ENCODE assay signal across 8 cellular contexts in genomic region chr10:22002531-22003110, GRCh38. TPM values are rescaled to one million over a fixed set of nuclear protein-coding genes. Genes with fewer than 3 reads are reported as not detected.
A peak's percentile ranks its signal among the peaks of the same experiment; 100 is the strongest.
DNase-seq lines count a peak whose midpoint lies in the region; TF ChIP-seq lines count a peak whose summit lies in the region.

No MANE protein-coding gene starts in this region.

- no peak for DNase-seq in activated CD4-positive, alpha-beta T cell treated with anti-CD3 and anti-CD28 coated beads, Interleukin-2, amount 10 ng/mL, durations not matched to agents 7 days and 5 days
- no peak for DNase-seq in activated CD4-positive, alpha-beta T cell treated with anti-CD3 and anti-CD28 coated beads for 48 hours
- no peak for DNase-seq in HAP-1 (ENCODE audit: low spot score in 2 of 2)
- DNase-seq in MM.1S: peak; percentile 69
- peak; percentile 65 for DNase-seq in astrocyte of the spinal cord (ENCODE audit: low read depth, low spot score)
- peak; percentile 72 to 75 (median 74) for DNase-seq in immature natural killer cell
- DNase-seq in stimulated activated CD8-positive, alpha-beta memory T cell treated with anti-CD3 and anti-CD28 coated beads, Interleukin-7, amount 100 ng/mL, for 4 hours (ENCODE audit: low read depth in 2 of 2): peak; percentile 2 to 6
- DNase-seq in DMS114 treated with DMSO at 0.1 percent for 48 hours (lab: John Stamatoyannopoulos, UW; ENCODE audit: unreplicated experiment): no peak

- CTCF ChIA-PET in activated CD4-positive, alpha-beta T cell treated with anti-CD3 and anti-CD28 coated beads, Interleukin-2, amount 10 ng/mL, durations not matched to agents 7 days and 5 days (lab: Charles Lee): interaction anchor here (0.8 to 1.8 kb wide), 6 partner anchors 9 to 507 kb away, joined by 3 to 8 read pairs (median 4); no protein-coding TSS in a partner anchor

- no peaks in the 10 kb centered on the region for H3K9me2 ChIP-seq in MM.1S (replicated peaks; ENCODE audit: insufficient read depth, low read length)

- H3K36me3 ChIP-seq in HAP-1 (replicated peaks) (no peaks in the 10 kb centered on the region), MM.1S (replicated peaks; ENCODE audit: insufficient read depth, low read length) (no peaks in the 10 kb centered on the region)

- peaks cover 55% of the 10 kb centered on the region for H3K79me2 ChIP-seq in MM.1S (ENCODE audit: low read length)

- H3K9ac ChIP-seq in MM.1S (ENCODE audit: low read length): peak overlapping the region; percentile 96

- H2AFZ ChIP-seq in MM.1S (ENCODE audit: low read length): no peak overlapping the region

- POLR2A ChIA-PET in activated CD4-positive, alpha-beta T cell treated with anti-CD3 and anti-CD28 coated beads, Interleukin-2, amount 10 ng/mL, durations not matched to agents 7 days and 5 days (lab: Charles Lee): interaction anchor here (0.6 to 1.3 kb wide), 2 partner anchors 434 to 655 kb away, joined by 3 to 5 read pairs; no protein-coding TSS in a partner anchor

- H3K27ac ChIP-seq in MM.1S (ENCODE audit: low read length): peak overlapping the region; percentile 93

- H3K4me3 ChIP-seq in HAP-1 (peak overlapping the region; percentile 70), MM.1S (ENCODE audit: low read length) (peak overlapping the region; percentile 92), astrocyte of the spinal cord (ENCODE audit: low read depth, low read length) (peak overlapping the region; percentile 92)

- peaks cover 20% of the 10 kb centered on the region; the same call in 1 of the 2 replicates for H4K20me1 ChIP-seq in MM.1S (ENCODE audit: insufficient read depth, low read length)

- peaks cover 11% of the 10 kb centered on the region for H3K27me3 Mint-ChIP-seq in activated CD4-positive, alpha-beta T cell treated with anti-CD3 and anti-CD28 coated beads, Interleukin-2, amount 10 ng/mL, durations not matched to agents 7 days and 5 days
- peaks cover 7 to 23% (median 15%) of the 10 kb centered on the region in 3 donors for H3K27me3 Mint-ChIP-seq in immature natural killer cell (ENCODE audit: low read depth in 3 of 3)

- H3K36me3 Mint-ChIP-seq in activated CD4-positive, alpha-beta T cell treated with anti-CD3 and anti-CD28 coated beads, Interleukin-2, amount 10 ng/mL, durations not matched to agents 7 days and 5 days (ENCODE audit: low read depth): peaks cover 8% of the 10 kb centered on the region
- no peaks in the 10 kb centered on the region for H3K36me3 Mint-ChIP-seq in immature natural killer cell

- peaks cover 38% of the 10 kb centered on the region for H3K4me1 Mint-ChIP-seq in activated CD4-positive, alpha-beta T cell treated with anti-CD3 and anti-CD28 coated beads, Interleukin-2, amount 10 ng/mL, durations not matched to agents 7 days and 5 days
- H3K4me1 Mint-ChIP-seq in immature natural killer cell: peaks cover 46 to 55% of the 10 kb centered on the region in 2 donors

- peaks cover 38% of the 10 kb centered on the region for H3F3A ChIP-seq in MM.1S (ENCODE audit: insufficient read depth, low read length)

- H3K27ac Mint-ChIP-seq in activated CD4-positive, alpha-beta T cell treated with anti-CD3 and anti-CD28 coated beads, Interleukin-2, amount 10 ng/mL, durations not matched to agents 7 days and 5 days: peak overlapping the region; percentile 94
- peak overlapping the region; percentile 95 to 100 (median 98) for H3K27ac Mint-ChIP-seq in immature natural killer cell

- peak overlapping the region; percentile 84 for H3K4me2 ChIP-seq in MM.1S (ENCODE audit: low read depth, low read length)

- TF ChIP-seq CTCF in MM.1S (IDR thresholded peaks at IDR 0.05; ENCODE audit: low read length) (no peak), astrocyte of the spinal cord (IDR thresholded peaks at IDR 0.05; ENCODE audit: low read depth, low read length) (no peak)

- H3K27me3 ChIP-seq in HAP-1 (ENCODE audit: low read depth) (no peaks in the 10 kb centered on the region), MM.1S (replicated peaks; ENCODE audit: insufficient read depth, low read length) (no peaks in the 10 kb centered on the region)

- H3K4me1 ChIP-seq in HAP-1: peaks cover 25% of the 10 kb centered on the region
- H3K4me1 ChIP-seq in MM.1S (ENCODE audit: low read length): peaks cover 24% of the 10 kb centered on the region

- in situ Hi-C loops in HAP-1 (cut with MboI; ENCODE audit: low sequenced_read_pairs) (loop anchor here (10.0 kb wide), 3 partner anchors 312 to 1062 kb away; partner anchors contain the start of gene COMMD3), astrocyte of the spinal cord (cut with HindIII; ENCODE audit: low sequenced_read_pairs) (no loop called here)

- H3K4me3 Mint-ChIP-seq in activated CD4-positive, alpha-beta T cell treated with anti-CD3 and anti-CD28 coated beads, Interleukin-2, amount 10 ng/mL, durations not matched to agents 7 days and 5 days: peak overlapping the region; percentile 85
- peak overlapping the region; percentile 92 to 99 (median 95) for H3K4me3 Mint-ChIP-seq in immature natural killer cell

- H3K9me3 ChIP-seq in HAP-1: no peaks in the 10 kb centered on the region; the same call in 1 of the 2 replicates
- no peaks in the 10 kb centered on the region for H3K9me3 ChIP-seq in MM.1S (replicated peaks; ENCODE audit: insufficient read depth, low read length)

- H3K9me3 Mint-ChIP-seq in activated CD4-positive, alpha-beta T cell treated with anti-CD3 and anti-CD28 coated beads, Interleukin-2, amount 10 ng/mL, durations not matched to agents 7 days and 5 days: peaks cover 2% of the 10 kb centered on the region
- H3K9me3 Mint-ChIP-seq in immature natural killer cell: peaks cover 0 to 6% (median 0%) of the 10 kb centered on the region in 6 donors

RNA-seq across cellular contexts. Expression of gene DNAJC1, which starts 0.9 kb away (rescaled TPM):
- total RNA-seq in activated CD4-positive, alpha-beta T cell treated with anti-CD3 and anti-CD28 coated beads, Interleukin-2, amount 10 ng/mL, durations not matched to agents 7 days and 5 days: 10 to 100 TPM; 24.4 to 28.6 TPM
- 10 to 100 TPM; 25.6 to 69.3 (median 67.4) TPM for polyA plus RNA-seq in immature natural killer cell

Comparison
In these comparisons a context has a peak if more than half of its experiments do, and no peak if none do; other contexts are left out.
1. DNase-seq: peak in MM.1S (single experiment), astrocyte of the spinal cord (single experiment), immature natural killer cell (3 of 3) and stimulated activated CD8-positive, alpha-beta memory T cell treated with anti-CD3 and anti-CD28 coated beads, Interleukin-7, amount 100 ng/mL, for 4 hours (2 of 2); none in activated CD4-positive, alpha-beta T cell treated with anti-CD3 and anti-CD28 coated beads, Interleukin-2, amount 10 ng/mL, durations not matched to agents 7 days and 5 days (single experiment), activated CD4-positive, alpha-beta T cell treated with anti-CD3 and anti-CD28 coated beads for 48 hours (single experiment), HAP-1 (0 of 2) and DMS114 treated with DMSO at 0.1 percent for 48 hours (single experiment).
2. Peak in every context shown above with its lines, with median percentiles within 50 percentile points of each other: H3K4me3 ChIP-seq.